ENCODE assay signal across 8 cellular contexts in the genomic region with DNA sequence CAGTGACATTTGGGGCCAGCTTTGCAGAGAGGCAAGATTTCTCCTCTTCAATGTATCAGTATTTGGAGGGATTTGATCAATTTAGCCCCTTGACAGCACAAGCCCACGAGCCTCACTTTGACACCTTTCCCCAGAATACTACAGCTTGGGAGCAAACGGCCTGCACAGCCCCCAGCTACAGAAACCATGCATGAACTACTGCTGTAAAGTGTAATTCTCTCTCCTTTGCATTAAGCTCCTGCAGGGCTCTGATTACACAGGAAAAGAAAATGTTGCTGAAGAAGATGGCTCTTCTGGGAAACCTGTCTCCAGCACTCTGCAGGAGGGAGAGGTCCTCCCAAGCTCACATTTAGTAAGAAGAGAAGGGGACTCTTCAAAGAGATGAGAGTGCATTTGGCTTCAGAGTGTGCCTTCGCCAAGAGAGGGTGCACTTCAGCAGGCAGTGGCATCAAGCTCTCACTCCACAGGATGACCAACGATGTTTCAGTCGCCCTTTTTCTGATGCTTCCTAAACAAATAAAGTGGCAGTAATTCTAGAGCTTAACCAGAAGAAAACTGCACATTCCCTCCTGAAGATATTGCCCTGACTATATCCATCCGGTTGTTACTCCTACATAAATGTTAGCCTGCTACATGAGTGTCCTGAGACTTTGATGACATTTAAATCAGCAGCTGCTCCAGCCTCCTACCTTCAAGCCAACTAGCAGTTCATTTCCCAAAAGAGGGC.
DNase-seq lines count a peak whose midpoint lies in the region; ATAC-seq and TF ChIP-seq lines count a peak whose summit lies in the region.

No MANE protein-coding gene starts in this region.

- no peak for TF ChIP-seq EP300 in stomach (IDR thresholded peaks at IDR 0.05)

- POLR2A ChIA-PET in activated CD4-positive, alpha-beta memory T cell treated with anti-CD3 and anti-CD28 coated beads for 36 hours (lab: Charles Lee), result interaction anchor here (0.6 to 1.7 kb wide), 3 partner anchors 10 to 58 kb away, joined by 3 to 13 read pairs (median 3); no protein-coding TSS in a partner anchor

- DNase-seq in COR-L47 (lab: John Stamatoyannopoulos, UW), result peak; percentile 11
- no peak for DNase-seq in HFF-Myc (ENCODE audit: extremely low read depth, low read depth)
- peak; percentile 45 for DNase-seq in activated CD4-positive, alpha-beta memory T cell treated with anti-CD3 and anti-CD28 coated beads for 36 hours
- no peak for DNase-seq in left cardiac atrium
- peak; percentile 43 for DNase-seq in stomach
- DNase-seq in stimulated activated CD4-positive, alpha-beta T cell treated with anti-CD3 and anti-CD28 coated beads, Interleukin-1b, Interleukin-23, amount 100 ng/mL, for 48 hours, result no peak
- no peak for DNase-seq in stimulated activated CD4-positive, alpha-beta T cell treated with anti-CD3 and anti-CD28 coated beads, Interleukin-2, amount 100 ng/mL, for 24 hours

- peaks cover 0 to 7% (median 6%) of the 10 kb centered on the region in 4 donors for H3K9me3 ChIP-seq in stomach

- H3K27ac ChIP-seq in stomach, result peak overlapping the region in 1 of 5 donors; percentile 35

- H3K4me3 Mint-ChIP-seq in activated CD4-positive, alpha-beta memory T cell treated with anti-CD3 and anti-CD28 coated beads for 36 hours, result no peak overlapping the region

- peak; percentile 47 to 88 for ATAC-seq in left cardiac atrium
- no peak for ATAC-seq in GM18505 (IDR thresholded peaks at IDR 0.05; ENCODE audit: unreplicated experiment)

- intact Hi-C loops in activated CD4-positive, alpha-beta memory T cell treated with anti-CD3 and anti-CD28 coated beads for 36 hours (cut with micrococcal nuclease), result loop anchor here (5.0 kb wide), 1 partner anchor 338 kb away; no protein-coding TSS in a partner anchor
- intact Hi-C loops in left cardiac atrium (cut with DNase I), result loop anchor here in 1 of 2 donors (5.0 kb wide), 1 partner anchor 338 kb away; no protein-coding TSS in a partner anchor
- intact Hi-C loops in stomach (cut with DNase I; ENCODE audit: low total_unique reads), result loop anchor here (10.0 kb wide), 1 partner anchor 345 kb away; no protein-coding TSS in a partner anchor

- H3K36me3 ChIP-seq in stomach, result no peaks in the 10 kb centered on the region

- CTCF ChIA-PET in activated CD4-positive, alpha-beta memory T cell treated with anti-CD3 and anti-CD28 coated beads for 36 hours (lab: Charles Lee), result interaction anchor here (0.7 to 2.5 kb wide), 12 partner anchors 9 to 337 kb away, joined by 3 to 20 read pairs (median 4); a partner anchor contains a TSS

- H3K36me3 Mint-ChIP-seq in activated CD4-positive, alpha-beta memory T cell treated with anti-CD3 and anti-CD28 coated beads for 36 hours, result peaks cover under 1% of the 10 kb centered on the region

- TF ChIP-seq POLR2A in stomach (IDR thresholded peaks at IDR 0.05) (no peak), GM18505 (IDR thresholded peaks at IDR 0.05; ENCODE audit: borderline replicate concordance, extremely low read depth, insufficient read depth, insufficient read length) (no peak)

- TF ChIP-seq CTCF in HFF-Myc (IDR thresholded peaks at IDR 0.05; ENCODE audit: low read depth, low read length, missing control alignments), result peak; percentile 46
- peak in 5 of 7 experiments; percentile 24 to 46 (median 43) for TF ChIP-seq CTCF in stomach (IDR thresholded peaks at IDR 0.05)

- 24 to 37% (median 30%) methylated on average over 6 of the region's 6 CpGs for WGBS in stomach, 5 donors

- H3K4me3 ChIP-seq in HFF-Myc (replicated peaks; ENCODE audit: low read depth, low read length) (no peak overlapping the region), stomach (no peak overlapping the region)

- peaks cover 15% of the 10 kb centered on the region for H3K9me3 Mint-ChIP-seq in activated CD4-positive, alpha-beta memory T cell treated with anti-CD3 and anti-CD28 coated beads for 36 hours

- H3K27me3 ChIP-seq in stomach, result no peaks in the 10 kb centered on the region

- peak overlapping the region; percentile 35 for H3K27ac Mint-ChIP-seq in activated CD4-positive, alpha-beta memory T cell treated with anti-CD3 and anti-CD28 coated beads for 36 hours

- no peaks in the 10 kb centered on the region for H3K4me1 ChIP-seq in stomach

- H3K4me1 Mint-ChIP-seq in activated CD4-positive, alpha-beta memory T cell treated with anti-CD3 and anti-CD28 coated beads for 36 hours (ENCODE audit: low read depth), result peaks cover 40% of the 10 kb centered on the region

- H3K27me3 Mint-ChIP-seq in activated CD4-positive, alpha-beta memory T cell treated with anti-CD3 and anti-CD28 coated beads for 36 hours, result no peaks in the 10 kb centered on the region

Comparison
In these comparisons a context has a peak if more than half of its experiments do, and no peak if none do; other contexts are left out.
1. DNase-seq: peak in COR-L47 (single experiment), activated CD4-positive, alpha-beta memory T cell treated with anti-CD3 and anti-CD28 coated beads for 36 hours (single experiment) and stomach (single experiment); none in HFF-Myc (single experiment), left cardiac atrium (single experiment), stimulated activated CD4-positive, alpha-beta T cell treated with anti-CD3 and anti-CD28 coated beads, Interleukin-1b, Interleukin-23, amount 100 ng/mL, for 48 hours (single experiment) and stimulated activated CD4-positive, alpha-beta T cell treated with anti-CD3 and anti-CD28 coated beads, Interleukin-2, amount 100 ng/mL, for 24 hours (0 of 2).